In the genomic region with DNA sequence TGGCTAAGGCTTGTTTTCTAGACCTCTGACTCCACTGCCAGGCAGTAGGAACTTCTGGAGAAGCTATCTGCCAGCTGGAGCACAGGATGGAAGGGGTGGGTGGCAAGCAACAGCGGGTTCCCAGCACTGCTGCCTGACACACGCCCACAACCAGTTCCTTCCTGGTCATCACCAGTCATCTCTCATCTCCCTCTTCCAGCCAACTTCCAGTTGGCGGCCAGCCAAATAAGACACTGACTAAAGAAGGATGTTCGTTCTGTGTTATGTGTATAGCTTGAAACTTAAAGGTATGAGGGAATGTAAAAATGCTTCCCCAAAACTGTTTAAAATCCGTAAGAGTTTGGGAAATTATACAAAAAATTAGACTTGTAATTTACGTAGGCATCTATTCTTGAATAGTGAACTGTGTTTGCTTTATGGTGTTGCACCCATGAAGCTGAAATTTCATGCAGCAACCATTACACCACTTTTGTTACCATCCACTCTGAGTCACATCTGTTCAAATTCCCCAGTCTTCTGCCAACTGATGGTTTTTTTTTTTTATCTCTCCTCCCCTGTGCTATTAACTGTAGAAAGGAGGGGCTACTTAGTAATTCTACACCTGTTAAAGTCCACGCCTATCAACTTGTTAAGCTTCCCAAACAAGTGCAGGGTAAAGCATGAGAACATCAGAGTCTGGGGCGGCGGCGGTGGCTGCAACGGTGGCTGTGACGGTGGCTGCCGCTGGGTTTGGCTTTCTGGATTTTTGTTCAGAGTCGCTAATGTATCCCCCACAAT, we compare ENCODE assay signal across 1 cellular context.
TF ChIP-seq lines count a peak whose summit lies in the region.

No MANE protein-coding gene starts in this region.

TF ChIP-seq in HEK293, 187 proteins besides CTCF, POLR2A, EP300 and RAD21 (continued from another document):
- TF ChIP-seq, protein P1, sequence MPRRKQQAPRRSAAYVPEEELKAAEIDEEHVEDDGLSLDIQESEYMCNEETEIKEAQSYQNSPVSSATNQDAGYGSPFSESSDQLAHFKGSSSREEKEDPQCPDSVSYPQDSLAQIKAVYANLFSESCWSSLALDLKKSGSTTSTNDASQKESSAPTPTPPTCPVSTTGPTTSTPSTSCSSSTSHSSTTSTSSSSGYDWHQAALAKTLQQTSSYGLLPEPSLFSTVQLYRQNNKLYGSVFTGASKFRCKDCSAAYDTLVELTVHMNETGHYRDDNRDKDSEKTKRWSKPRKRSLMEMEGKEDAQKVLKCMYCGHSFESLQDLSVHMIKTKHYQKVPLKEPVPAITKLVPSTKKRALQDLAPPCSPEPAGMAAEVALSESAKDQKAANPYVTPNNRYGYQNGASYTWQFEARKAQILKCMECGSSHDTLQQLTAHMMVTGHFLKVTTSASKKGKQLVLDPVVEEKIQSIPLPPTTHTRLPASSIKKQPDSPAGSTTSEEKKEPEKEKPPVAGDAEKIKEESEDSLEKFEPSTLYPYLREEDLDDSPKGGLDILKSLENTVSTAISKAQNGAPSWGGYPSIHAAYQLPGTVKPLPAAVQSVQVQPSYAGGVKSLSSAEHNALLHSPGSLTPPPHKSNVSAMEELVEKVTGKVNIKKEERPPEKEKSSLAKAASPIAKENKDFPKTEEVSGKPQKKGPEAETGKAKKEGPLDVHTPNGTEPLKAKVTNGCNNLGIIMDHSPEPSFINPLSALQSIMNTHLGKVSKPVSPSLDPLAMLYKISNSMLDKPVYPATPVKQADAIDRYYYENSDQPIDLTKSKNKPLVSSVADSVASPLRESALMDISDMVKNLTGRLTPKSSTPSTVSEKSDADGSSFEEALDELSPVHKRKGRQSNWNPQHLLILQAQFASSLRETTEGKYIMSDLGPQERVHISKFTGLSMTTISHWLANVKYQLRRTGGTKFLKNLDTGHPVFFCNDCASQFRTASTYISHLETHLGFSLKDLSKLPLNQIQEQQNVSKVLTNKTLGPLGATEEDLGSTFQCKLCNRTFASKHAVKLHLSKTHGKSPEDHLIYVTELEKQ (tag by site-specific recombination; IDR thresholded peaks at IDR 0.05; ENCODE audit: borderline replicate concordance), result 0 out of 2 replicates have a peak, but pooled peaks have one; percentile 26
- TF ChIP-seq SCRT2 (tag by site-specific recombination; IDR thresholded peaks at IDR 0.05), result peak; percentile 96
- TF ChIP-seq FEZF1 (tag by site-specific recombination; IDR thresholded peaks at IDR 0.05), result peak; percentile 64; the same call in 1 of the 2 replicates
- TF ChIP-seq ZNF692 (tag by site-specific recombination; IDR thresholded peaks at IDR 0.05), result peak; percentile 48
- peak; percentile 64; the same call in 1 of the 2 replicates for TF ChIP-seq EGR2 (tag by site-specific recombination; IDR thresholded peaks at IDR 0.05; ENCODE audit: low read depth)
- no peak for TF ChIP-seq ZBTB44 (tag by site-specific recombination; IDR thresholded peaks at IDR 0.05)
- TF ChIP-seq ZNF426 (tag by site-specific recombination; IDR thresholded peaks at IDR 0.05), result no peak
- TF ChIP-seq, protein P2, sequence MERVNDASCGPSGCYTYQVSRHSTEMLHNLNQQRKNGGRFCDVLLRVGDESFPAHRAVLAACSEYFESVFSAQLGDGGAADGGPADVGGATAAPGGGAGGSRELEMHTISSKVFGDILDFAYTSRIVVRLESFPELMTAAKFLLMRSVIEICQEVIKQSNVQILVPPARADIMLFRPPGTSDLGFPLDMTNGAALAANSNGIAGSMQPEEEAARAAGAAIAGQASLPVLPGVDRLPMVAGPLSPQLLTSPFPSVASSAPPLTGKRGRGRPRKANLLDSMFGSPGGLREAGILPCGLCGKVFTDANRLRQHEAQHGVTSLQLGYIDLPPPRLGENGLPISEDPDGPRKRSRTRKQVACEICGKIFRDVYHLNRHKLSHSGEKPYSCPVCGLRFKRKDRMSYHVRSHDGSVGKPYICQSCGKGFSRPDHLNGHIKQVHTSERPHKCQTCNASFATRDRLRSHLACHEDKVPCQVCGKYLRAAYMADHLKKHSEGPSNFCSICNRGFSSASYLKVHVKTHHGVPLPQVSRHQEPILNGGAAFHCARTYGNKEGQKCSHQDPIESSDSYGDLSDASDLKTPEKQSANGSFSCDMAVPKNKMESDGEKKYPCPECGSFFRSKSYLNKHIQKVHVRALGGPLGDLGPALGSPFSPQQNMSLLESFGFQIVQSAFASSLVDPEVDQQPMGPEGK (tag by site-specific recombination; IDR thresholded peaks at IDR 0.05), result peak; percentile 71; the same call in 1 of the 2 replicates
- TF ChIP-seq, protein P3, sequence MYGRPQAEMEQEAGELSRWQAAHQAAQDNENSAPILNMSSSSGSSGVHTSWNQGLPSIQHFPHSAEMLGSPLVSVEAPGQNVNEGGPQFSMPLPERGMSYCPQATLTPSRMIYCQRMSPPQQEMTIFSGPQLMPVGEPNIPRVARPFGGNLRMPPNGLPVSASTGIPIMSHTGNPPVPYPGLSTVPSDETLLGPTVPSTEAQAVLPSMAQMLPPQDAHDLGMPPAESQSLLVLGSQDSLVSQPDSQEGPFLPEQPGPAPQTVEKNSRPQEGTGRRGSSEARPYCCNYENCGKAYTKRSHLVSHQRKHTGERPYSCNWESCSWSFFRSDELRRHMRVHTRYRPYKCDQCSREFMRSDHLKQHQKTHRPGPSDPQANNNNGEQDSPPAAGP (tag by site-specific recombination; IDR thresholded peaks at IDR 0.05), result peak; percentile 74
- peak; percentile 87 for TF ChIP-seq SP7 (tag by site-specific recombination; IDR thresholded peaks at IDR 0.05)
- no peak for TF ChIP-seq ZNF549 (tag by site-specific recombination; IDR thresholded peaks at IDR 0.05)
- TF ChIP-seq ZNF394 (tag by site-specific recombination; IDR thresholded peaks at IDR 0.05; ENCODE audit: borderline replicate concordance), result no peak
- TF ChIP-seq ZEB2 (tag by site-specific recombination; IDR thresholded peaks at IDR 0.05), result peak; percentile 70
- TF ChIP-seq ZNF558 (tag by site-specific recombination; IDR thresholded peaks at IDR 0.05), result peak; percentile 48; the same call in 1 of the 2 replicates
- TF ChIP-seq ZNF530 (tag by site-specific recombination; IDR thresholded peaks at IDR 0.05; ENCODE audit: low read depth), result no peak
- TF ChIP-seq ZXDB (tag by site-specific recombination; IDR thresholded peaks at IDR 0.05), result peak; percentile 23; the same call in 1 of the 2 replicates
- peak; percentile 20; the same call in 1 of the 2 replicates for TF ChIP-seq ZNF843 (tag by site-specific recombination; IDR thresholded peaks at IDR 0.05)
- TF ChIP-seq ZFP37 (tag by site-specific recombination; IDR thresholded peaks at IDR 0.05), result no peak
- TF ChIP-seq ZFP69B (tag by site-specific recombination; IDR thresholded peaks at IDR 0.05), result 0 out of 2 replicates have a peak, but pooled peaks have one; percentile 51
- peak; percentile 61; the same call in 1 of the 2 replicates for TF ChIP-seq KLF1 (tag by site-specific recombination; IDR thresholded peaks at IDR 0.05)
- TF ChIP-seq ZBTB17 (tag by site-specific recombination; IDR thresholded peaks at IDR 0.05), result peak; percentile 40
- peak; percentile 71 for TF ChIP-seq ZNF629 (tag by site-specific recombination; IDR thresholded peaks at IDR 0.05)
- no peak for TF ChIP-seq ZNF837 (tag by site-specific recombination; IDR thresholded peaks at IDR 0.05)
- TF ChIP-seq ZNF221 (tag by site-specific recombination; IDR thresholded peaks at IDR 0.05; ENCODE audit: borderline replicate concordance), result no peak
- TF ChIP-seq ZNF366 (tag by site-specific recombination; conservative IDR thresholded peaks at IDR 0.05), result peak; percentile 69
- TF ChIP-seq ZNF660 (tag by site-specific recombination; IDR thresholded peaks at IDR 0.05), result 0 out of 2 replicates have a peak, but pooled peaks have one; percentile 71
- no peak for TF ChIP-seq ZNF76 (tag by site-specific recombination; IDR thresholded peaks at IDR 0.05; ENCODE audit: borderline replicate concordance, low read depth)
- peak; percentile 91 for TF ChIP-seq WT1 (tag by site-specific recombination; IDR thresholded peaks at IDR 0.05)
- peak; percentile 79 for TF ChIP-seq ZNF10 (tag by site-specific recombination; IDR thresholded peaks at IDR 0.05)
- TF ChIP-seq, protein P4, sequence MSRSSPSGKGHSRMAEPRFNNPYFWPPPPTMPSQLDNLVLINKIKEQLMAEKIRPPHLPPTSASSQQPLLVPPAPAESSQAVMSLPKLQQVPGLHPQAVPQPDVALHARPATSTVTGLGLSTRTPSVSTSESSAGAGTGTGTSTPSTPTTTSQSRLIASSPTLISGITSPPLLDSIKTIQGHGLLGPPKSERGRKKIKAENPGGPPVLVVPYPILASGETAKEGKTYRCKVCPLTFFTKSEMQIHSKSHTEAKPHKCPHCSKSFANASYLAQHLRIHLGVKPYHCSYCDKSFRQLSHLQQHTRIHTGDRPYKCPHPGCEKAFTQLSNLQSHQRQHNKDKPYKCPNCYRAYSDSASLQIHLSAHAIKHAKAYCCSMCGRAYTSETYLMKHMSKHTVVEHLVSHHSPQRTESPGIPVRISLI (tag by site-specific recombination; IDR thresholded peaks at IDR 0.05), result 0 out of 2 replicates have a peak, but pooled peaks have one; percentile 53
- TF ChIP-seq SP3 (tag by site-specific recombination; IDR thresholded peaks at IDR 0.05), result peak; percentile 70
- TF ChIP-seq ZNF184 (tag by site-specific recombination; IDR thresholded peaks at IDR 0.05), result peak; percentile 18; the same call in 1 of the 2 replicates
- TF ChIP-seq, protein P5, sequence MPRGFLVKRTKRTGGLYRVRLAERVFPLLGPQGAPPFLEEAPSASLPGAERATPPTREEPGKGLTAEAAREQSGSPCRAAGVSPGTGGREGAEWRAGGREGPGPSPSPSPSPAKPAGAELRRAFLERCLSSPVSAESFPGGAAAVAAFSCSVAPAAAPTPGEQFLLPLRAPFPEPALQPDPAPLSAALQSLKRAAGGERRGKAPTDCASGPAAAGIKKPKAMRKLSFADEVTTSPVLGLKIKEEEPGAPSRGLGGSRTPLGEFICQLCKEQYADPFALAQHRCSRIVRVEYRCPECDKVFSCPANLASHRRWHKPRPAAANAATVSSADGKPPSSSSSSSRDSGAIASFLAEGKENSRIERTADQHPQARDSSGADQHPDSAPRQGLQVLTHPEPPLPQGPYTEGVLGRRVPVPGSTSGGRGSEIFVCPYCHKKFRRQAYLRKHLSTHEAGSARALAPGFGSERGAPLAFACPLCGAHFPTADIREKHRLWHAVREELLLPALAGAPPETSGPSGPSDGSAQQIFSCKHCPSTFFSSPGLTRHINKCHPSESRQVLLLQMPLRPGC (tag by site-specific recombination; IDR thresholded peaks at IDR 0.05), result peak; percentile 52; the same call in 1 of the 2 replicates
- TF ChIP-seq ZNF24 (tag by site-specific recombination; IDR thresholded peaks at IDR 0.05), result peak; percentile 44; the same call in 1 of the 2 replicates
- peak; percentile 92 for TF ChIP-seq SCRT1 (tag by site-specific recombination; IDR thresholded peaks at IDR 0.05; ENCODE audit: borderline replicate concordance)
- TF ChIP-seq OSR2 (tag by site-specific recombination; IDR thresholded peaks at IDR 0.05), result peak; percentile 87
- TF ChIP-seq KLF9 (tag by site-specific recombination; IDR thresholded peaks at IDR 0.05; ENCODE audit: low read depth), result no peak
